In the genomic region with DNA sequence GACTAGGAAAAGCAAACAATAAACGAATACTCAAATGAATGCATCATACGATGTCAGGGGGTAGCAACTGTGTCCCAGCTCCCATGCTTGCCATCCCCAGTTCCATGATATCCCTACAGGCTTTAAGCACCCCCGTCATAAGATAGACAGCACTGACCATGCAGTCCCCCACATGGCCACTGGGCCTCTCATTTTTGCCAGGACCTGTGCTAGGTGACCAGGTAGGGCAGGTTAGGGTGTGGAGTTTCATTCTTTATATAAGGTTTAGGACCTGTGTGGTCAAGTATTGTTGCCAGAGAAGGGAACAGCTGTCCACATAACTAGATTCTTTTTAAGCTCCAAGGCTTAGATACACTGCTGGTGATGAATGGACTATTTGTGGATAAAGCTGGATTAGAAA, we compare ENCODE assay signal across 1 cellular context.
TF ChIP-seq lines count a peak whose summit lies in the region.

No MANE protein-coding gene starts in this region.

TF ChIP-seq in WTC11, 78 proteins besides CTCF, POLR2A, EP300 and RAD21 (continued from another document):
- TF ChIP-seq PRRX2 (CRISPR knock-in tag; IDR thresholded peaks at IDR 0.05) (no peak), MXD4 (CRISPR knock-in tag; IDR thresholded peaks at IDR 0.05; ENCODE audit: borderline replicate concordance) (no peak), ELF4 (CRISPR knock-in tag; IDR thresholded peaks at IDR 0.05; ENCODE audit: low read depth) (no peak), JAZF1 (CRISPR knock-in tag; IDR thresholded peaks at IDR 0.05) (no peak), CREM (CRISPR knock-in tag; IDR thresholded peaks at IDR 0.05) (no peak), GABPB1 (CRISPR knock-in tag; IDR thresholded peaks at IDR 0.05) (no peak)
- TF ChIP-seq, protein P1, sequence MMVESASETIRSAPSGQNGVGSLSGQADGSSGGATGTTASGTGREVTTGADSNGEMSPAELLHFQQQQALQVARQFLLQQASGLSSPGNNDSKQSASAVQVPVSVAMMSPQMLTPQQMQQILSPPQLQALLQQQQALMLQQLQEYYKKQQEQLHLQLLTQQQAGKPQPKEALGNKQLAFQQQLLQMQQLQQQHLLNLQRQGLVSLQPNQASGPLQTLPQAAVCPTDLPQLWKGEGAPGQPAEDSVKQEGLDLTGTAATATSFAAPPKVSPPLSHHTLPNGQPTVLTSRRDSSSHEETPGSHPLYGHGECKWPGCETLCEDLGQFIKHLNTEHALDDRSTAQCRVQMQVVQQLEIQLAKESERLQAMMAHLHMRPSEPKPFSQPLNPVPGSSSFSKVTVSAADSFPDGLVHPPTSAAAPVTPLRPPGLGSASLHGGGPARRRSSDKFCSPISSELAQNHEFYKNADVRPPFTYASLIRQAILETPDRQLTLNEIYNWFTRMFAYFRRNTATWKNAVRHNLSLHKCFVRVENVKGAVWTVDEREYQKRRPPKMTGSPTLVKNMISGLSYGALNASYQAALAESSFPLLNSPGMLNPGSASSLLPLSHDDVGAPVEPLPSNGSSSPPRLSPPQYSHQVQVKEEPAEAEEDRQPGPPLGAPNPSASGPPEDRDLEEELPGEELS (CRISPR knock-in tag; IDR thresholded peaks at IDR 0.05): no peak
- TF ChIP-seq, protein P2, sequence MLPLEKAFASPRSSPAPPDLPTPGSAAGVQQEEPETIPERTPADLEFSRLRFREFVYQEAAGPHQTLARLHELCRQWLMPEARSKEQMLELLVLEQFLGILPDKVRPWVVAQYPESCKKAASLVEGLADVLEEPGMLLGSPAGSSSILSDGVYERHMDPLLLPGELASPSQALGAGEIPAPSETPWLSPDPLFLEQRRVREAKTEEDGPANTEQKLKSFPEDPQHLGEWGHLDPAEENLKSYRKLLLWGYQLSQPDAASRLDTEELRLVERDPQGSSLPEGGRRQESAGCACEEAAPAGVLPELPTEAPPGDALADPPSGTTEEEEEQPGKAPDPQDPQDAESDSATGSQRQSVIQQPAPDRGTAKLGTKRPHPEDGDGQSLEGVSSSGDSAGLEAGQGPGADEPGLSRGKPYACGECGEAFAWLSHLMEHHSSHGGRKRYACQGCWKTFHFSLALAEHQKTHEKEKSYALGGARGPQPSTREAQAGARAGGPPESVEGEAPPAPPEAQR (CRISPR knock-in tag; IDR thresholded peaks at IDR 0.05): no peak
TF ChIP-seq in WTC11: peak in this region for 0.
